ENCODE assay signal across 8 cellular contexts in the genomic region with DNA sequence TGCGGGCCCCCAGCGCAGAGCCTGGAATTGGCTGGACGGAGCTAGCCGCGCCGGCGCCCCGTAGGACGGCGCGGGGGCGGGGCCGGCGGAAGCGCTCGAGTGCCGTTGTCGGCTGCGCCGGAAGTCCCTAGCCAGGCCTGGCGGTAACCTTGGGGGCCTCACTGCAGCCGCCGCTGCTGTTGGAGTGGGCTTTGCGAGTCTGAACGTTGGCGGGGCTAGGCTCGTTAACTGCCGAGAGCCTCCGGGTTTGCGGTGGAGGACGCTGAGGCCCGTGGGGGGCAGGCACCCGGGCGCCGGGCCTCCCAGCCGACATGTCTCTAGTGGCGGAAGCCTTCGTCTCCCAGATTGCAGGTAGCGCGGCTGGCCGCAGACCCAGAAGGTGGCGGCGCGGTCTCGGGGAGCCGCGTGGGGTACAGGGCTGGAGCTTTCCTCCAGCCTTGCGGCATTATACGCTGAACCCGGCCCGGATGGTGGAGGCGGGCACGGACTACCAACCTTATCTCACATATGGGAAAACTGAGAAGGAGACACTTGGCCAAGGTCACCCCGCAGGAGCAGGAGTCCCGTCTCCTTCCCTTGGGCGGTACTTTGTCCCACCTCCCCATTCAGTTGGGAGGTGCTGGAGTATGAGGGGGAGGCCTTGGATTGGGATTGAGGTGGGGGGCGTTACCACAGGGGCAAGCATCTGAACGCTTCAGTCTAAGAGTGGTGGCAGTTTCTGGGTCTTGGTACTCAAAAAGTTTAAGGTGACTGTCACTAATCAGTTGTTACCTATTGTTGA. TPM values are rescaled to one million over a fixed set of nuclear protein-coding genes. Genes with fewer than 3 reads are reported as not detected.
DNase-seq lines count a peak whose midpoint lies in the region; ATAC-seq and TF ChIP-seq lines count a peak whose summit lies in the region.

A gene (plus strand): TSS at position 124 of the 781 bp plus-strand sequence. CDS start 188 bp downstream, at position 312.

- ATAC-seq in GM18519 (IDR thresholded peaks at IDR 0.05; ENCODE audit: low FRiP score, unreplicated experiment) (peak; percentile 90), HG03045 (IDR thresholded peaks at IDR 0.05; ENCODE audit: unreplicated experiment) (peak; percentile 98)

- H3K27ac ChIP-seq in iPS-18a (ENCODE audit: low read length) (peak within 1 kb of the TSS; percentile 65), skeletal muscle tissue (ENCODE audit: low read depth, low read length) (peak within 1 kb of the TSS; percentile 81)

- H3K9ac ChIP-seq in iPS-18a (ENCODE audit: low read length): peak within 1 kb of the TSS; percentile 86
- peak within 1 kb of the TSS; percentile 91 to 94 (median 91) for H3K9ac ChIP-seq in skeletal muscle tissue (ENCODE audit: low read depth in 1 of 3, low read length in 3 of 3)

- H3K27me3 Mint-ChIP-seq in brain: peaks cover 26% of the 10 kb centered on the region

- H3K4me1 ChIP-seq in iPS-18a (ENCODE audit: control insufficient read depth, low read depth, low read length) (peaks cover 7% of the 10 kb centered on the region), skeletal muscle tissue (ENCODE audit: control insufficient read depth in 3 of 3, insufficient read depth in 3 of 3, low read length in 3 of 3) (peaks cover 0 to 7% (median 2%) of the 10 kb centered on the region in 3 donors)

- H3K27me3 ChIP-seq in iPS-18a (ENCODE audit: control insufficient read depth, insufficient read depth, low read length) (peaks cover 5% of the 10 kb centered on the region), skeletal muscle tissue (ENCODE audit: control insufficient read depth in 3 of 3, insufficient read depth in 3 of 3, low read length in 3 of 3) (no peaks in the 10 kb centered on the region)

- peak within 1 kb of the TSS; percentile 93 to 98 (median 96) for H3K27ac Mint-ChIP-seq in brain

- H3K4me3 ChIP-seq in iPS-18a (ENCODE audit: low read length) (peak within 1 kb of the TSS; percentile 98), skeletal muscle tissue (ENCODE audit: low read length in 3 of 3) (peak within 1 kb of the TSS; percentile 89 to 96 (median 95))

- peaks cover 0 to 6% (median 0%) of the 10 kb centered on the region in 5 experiments for H3K9me3 Mint-ChIP-seq in brain

- peaks cover 7% of the 10 kb centered on the region for H3K36me3 Mint-ChIP-seq in brain

- H3K36me3 ChIP-seq in iPS-18a (ENCODE audit: control insufficient read depth, low read depth, low read length) (no peaks in the 10 kb centered on the region), skeletal muscle tissue (ENCODE audit: control insufficient read depth in 3 of 3, insufficient read depth in 3 of 3, low read length in 3 of 3) (peaks cover 0 to 3% (median 0%) of the 10 kb centered on the region in 3 donors)

- peaks cover 50% of the 10 kb centered on the region for H3K4me1 Mint-ChIP-seq in brain

- H3K9me3 ChIP-seq in iPS-18a (ENCODE audit: control insufficient read depth, low read depth, low read length): no peaks in the 10 kb centered on the region
- H3K9me3 ChIP-seq in skeletal muscle tissue (ENCODE audit: control insufficient read depth in 3 of 3, low read length in 3 of 3): no peaks in the 10 kb centered on the region

- TF ChIP-seq CTCF in brain (conservative IDR thresholded peaks at IDR 0.05): no peak

- DNase-seq in 8988T: peak; percentile 66
- peak; percentile 53 for DNase-seq in NCI-H2107 treated with DMSO at 0.1 percent for 48 hours (lab: John Stamatoyannopoulos, UW; ENCODE audit: unreplicated experiment)
- peak; percentile 87 for DNase-seq in UCSD-AML1 (lab: John Stamatoyannopoulos, UW; ENCODE audit: unreplicated experiment)

- peak within 1 kb of the TSS; percentile 96 to 99 (median 99) for H3K4me3 Mint-ChIP-seq in brain

RNA-seq across cellular contexts. Expression of the gene that starts here (rescaled TPM):
- 42.3 TPM for polyA plus RNA-seq in brain (ENCODE audit: insufficient read depth, low read depth, low replicate concordance)
- total RNA-seq in skeletal muscle tissue: 27.7 TPM

Comparison
In these comparisons a context has a peak if more than half of its experiments do, and no peak if none do; other contexts are left out.
1. Peak in every context shown above with its lines: DNase-seq, ATAC-seq, H3K4me3 ChIP-seq and H3K27ac ChIP-seq.